Comparison of ENCODE assay signal across 8 cellular contexts in genomic region chr19:41261474-41262190, GRCh38. TPM values are rescaled to one million over a fixed set of nuclear protein-coding genes. Genes with fewer than 3 reads are reported as not detected.
DNase-seq lines count a peak whose midpoint lies in the region; ATAC-seq and TF ChIP-seq lines count a peak whose summit lies in the region.

No MANE protein-coding gene starts in this region.

- no peak overlapping the region for H2BK15ac ChIP-seq in H9 (ENCODE audit: low read depth, low read length)

- peaks cover 18% of the 10 kb centered on the region for H3K23me2 ChIP-seq in H9 (ENCODE audit: insufficient read length, low read depth, low read length, poor library complexity, severe bottlenecking)

- no peaks in the 10 kb centered on the region for H3K79me1 ChIP-seq in H9 (ENCODE audit: insufficient read depth, low read depth, low read length, poor library complexity, severe bottlenecking)

- H3K14ac ChIP-seq in H9 (ENCODE audit: insufficient read depth, low read length): no peak overlapping the region

- H3K9ac ChIP-seq in H9 (ENCODE audit: extremely low read depth, insufficient read length, low read length) (peak overlapping the region; percentile 1), skeletal muscle satellite cell (ENCODE audit: low read depth, low read length) (peak overlapping the region; percentile 70)

- H3K4me2 ChIP-seq in H9 (ENCODE audit: insufficient read depth, insufficient read length, low read length) (peak overlapping the region; percentile 83), skeletal muscle satellite cell (ENCODE audit: low read length) (peak overlapping the region; percentile 99)

- H2AK5ac ChIP-seq in H9 (ENCODE audit: insufficient read length, low read length): no peak overlapping the region

- no peak for ATAC-seq in activated CD8-positive, alpha-beta T cell treated with anti-CD3 and anti-CD28 coated beads, Interleukin-2, amount 10 ng/mL, durations not matched to agents 7 days and 5 days
- no peak for ATAC-seq in GM18868 (IDR thresholded peaks at IDR 0.05; ENCODE audit: unreplicated experiment)

- no peak overlapping the region for H3K18ac ChIP-seq in H9 (ENCODE audit: insufficient read length, low read depth, low read length)

- CTCF ChIA-PET in activated CD8-positive, alpha-beta T cell treated with anti-CD3 and anti-CD28 coated beads, Interleukin-2, amount 10 ng/mL, durations not matched to agents 7 days and 5 days (lab: Charles Lee): interaction anchor here (1.0 to 8.2 kb wide), 8 partner anchors 13 to 134 kb away, joined by 3 to 138 read pairs (median 4); no protein-coding TSS in a partner anchor
- CTCF ChIA-PET in HEK293T (lab: Yijun Ruan, JAX): interaction anchor here (1.0 to 1.5 kb wide), 2 partner anchors 19 to 57 kb away, joined by 4 to 6 read pairs; no protein-coding TSS in a partner anchor

- H2BK120ac ChIP-seq in H9 (ENCODE audit: low read depth, low read length, poor library complexity, severe bottlenecking): no peak overlapping the region

- no peak overlapping the region for H2BK12ac ChIP-seq in H9 (ENCODE audit: insufficient read length, low read depth, low read length)

- H3K27me3 ChIP-seq in H9 (ENCODE audit: insufficient read depth, low read length) (no peaks in the 10 kb centered on the region), skeletal muscle satellite cell (ENCODE audit: control insufficient read depth, insufficient read depth, low read length) (no peaks in the 10 kb centered on the region)

- H3K4me1 Mint-ChIP-seq in H9: peaks cover 19% of the 10 kb centered on the region in 2 experiments
- peaks cover 29% of the 10 kb centered on the region for H3K4me1 Mint-ChIP-seq in activated CD8-positive, alpha-beta T cell treated with anti-CD3 and anti-CD28 coated beads, Interleukin-2, amount 10 ng/mL, durations not matched to agents 7 days and 5 days (ENCODE audit: low read depth)
- peaks cover 16% of the 10 kb centered on the region for H3K4me1 Mint-ChIP-seq in glutamatergic neuron (ENCODE audit: low read depth, unreplicated experiment)

- POLR2A ChIA-PET in activated CD8-positive, alpha-beta T cell treated with anti-CD3 and anti-CD28 coated beads, Interleukin-2, amount 10 ng/mL, durations not matched to agents 7 days and 5 days (lab: Charles Lee): interaction anchor here (0.6 to 6.9 kb wide), 5 partner anchors 47 to 563 kb away, joined by 3 to 105 read pairs (median 13); partner anchors contain the start of gene CCDC97
- POLR2A ChIA-PET in HEK293T (lab: Yijun Ruan, JAX): interaction anchor here (1.3 to 4.5 kb wide), 4 partner anchors 37 to 178 kb away, joined by 3 to 48 read pairs (median 8); partner anchors contain the start of gene DMAC2

- H3K27me3 Mint-ChIP-seq in H9 (ENCODE audit: low read depth): peaks cover 1% of the 10 kb centered on the region; the same call in 1 of the 2 replicates
- H3K27me3 Mint-ChIP-seq in activated CD8-positive, alpha-beta T cell treated with anti-CD3 and anti-CD28 coated beads, Interleukin-2, amount 10 ng/mL, durations not matched to agents 7 days and 5 days (ENCODE audit: low read depth): peaks cover 2% of the 10 kb centered on the region
- H3K27me3 Mint-ChIP-seq in glutamatergic neuron (ENCODE audit: unreplicated experiment): peaks cover 9% of the 10 kb centered on the region

- H4K5ac ChIP-seq in H9 (ENCODE audit: insufficient read length, low read depth, low read length): no peak overlapping the region

- H4K8ac ChIP-seq in H9 (replicated peaks; ENCODE audit: insufficient read length, low read depth, low read length): no peak overlapping the region

- peaks cover 16% of the 10 kb centered on the region; the same call in 1 of the 2 replicates for H3K79me2 ChIP-seq in H9 (ENCODE audit: insufficient read depth, low read length)

- H2BK20ac ChIP-seq in H9 (ENCODE audit: low read depth, low read length, poor library complexity, severe bottlenecking): no peak overlapping the region

- H3K23ac ChIP-seq in H9 (ENCODE audit: insufficient read length, low read depth, low read length): no peak overlapping the region

- H3K4me3 ChIP-seq in skeletal muscle satellite cell (ENCODE audit: low read length): peak overlapping the region; percentile 68

- H2AFZ ChIP-seq in H9 (ENCODE audit: low read length): no peak overlapping the region

- no peaks in the 10 kb centered on the region for H4K20me1 ChIP-seq in H9 (ENCODE audit: control insufficient read depth, insufficient read depth, insufficient read length)

- H3K27ac Mint-ChIP-seq in H9 (peak overlapping the region in 1 of 3 experiments; percentile 26; a peak in 1 of 7 replicates), glutamatergic neuron (ENCODE audit: unreplicated experiment) (peak overlapping the region; percentile 97)
- peak overlapping the region; percentile 99 for H3K27ac Mint-ChIP-seq in activated CD8-positive, alpha-beta T cell treated with anti-CD3 and anti-CD28 coated beads, Interleukin-2, amount 10 ng/mL, durations not matched to agents 7 days and 5 days

- peaks cover 45% of the 10 kb centered on the region for H3K36me3 ChIP-seq in skeletal muscle satellite cell (ENCODE audit: insufficient read depth, low read length)

- H3K4ac ChIP-seq in H9 (ENCODE audit: low read depth, low read length): no peak overlapping the region

- H3K27ac ChIP-seq in H9 (ENCODE audit: insufficient read length, low read depth, low read length): no peak overlapping the region

- H3K4me3 Mint-ChIP-seq in H9 (peak overlapping the region; percentile 99 to 100), glutamatergic neuron (ENCODE audit: unreplicated experiment) (peak overlapping the region; percentile 94)
- H3K4me3 Mint-ChIP-seq in activated CD8-positive, alpha-beta T cell treated with anti-CD3 and anti-CD28 coated beads, Interleukin-2, amount 10 ng/mL, durations not matched to agents 7 days and 5 days: peak overlapping the region; percentile 82

- H3K4me1 ChIP-seq in H9 (ENCODE audit: insufficient read depth, low read length) (no peaks in the 10 kb centered on the region), skeletal muscle satellite cell (ENCODE audit: control insufficient read depth, insufficient read depth, low read length) (peaks cover 19% of the 10 kb centered on the region)

- H3T11ph ChIP-seq in H9 (ENCODE audit: low read length): no peak overlapping the region

- no peak overlapping the region for H4K91ac ChIP-seq in H9 (ENCODE audit: insufficient read length, low read depth, low read length)

- WGBS in H9 (ENCODE audit: extremely low coverage, insufficient read length, low lambda C conversion rate): no CpG with 5 or more reads among the region's 10 CpGs

- DNase-seq in H9 (no peak), glutamatergic neuron (no peak), HEK293T (ENCODE audit: extremely low spot score) (no peak), NCI-H1105 (lab: John Stamatoyannopoulos, UW) (no peak)
- DNase-seq in activated CD8-positive, alpha-beta T cell treated with anti-CD3 and anti-CD28 coated beads, Interleukin-2, amount 10 ng/mL, durations not matched to agents 7 days and 5 days: no peak
- DNase-seq in activated CD4-positive, CD25-positive, alpha-beta regulatory T cell treated with anti-CD3 and anti-CD28 coated beads, Interleukin-2, amount 50 U/mL, for 72 hours: no peak

- H3K36me3 Mint-ChIP-seq in H9 (ENCODE audit: insufficient read depth in 1 of 3, low read depth in 3 of 3): peaks cover 18 to 51% (median 37%) of the 10 kb centered on the region in 3 experiments
- peaks cover 16% of the 10 kb centered on the region for H3K36me3 Mint-ChIP-seq in activated CD8-positive, alpha-beta T cell treated with anti-CD3 and anti-CD28 coated beads, Interleukin-2, amount 10 ng/mL, durations not matched to agents 7 days and 5 days (ENCODE audit: low read depth)
- no peaks in the 10 kb centered on the region for H3K36me3 Mint-ChIP-seq in glutamatergic neuron (ENCODE audit: unreplicated experiment)

- no peak overlapping the region for H3K56ac ChIP-seq in H9 (ENCODE audit: insufficient read length, low read depth, low read length)

- TF ChIP-seq CTCF in H9 (conservative IDR thresholded peaks at IDR 0.05) (no peak), glutamatergic neuron (IDR thresholded peaks at IDR 0.05; ENCODE audit: partially characterized antibody, unreplicated experiment) (no peak)

- peaks cover 0 to 4% of the 10 kb centered on the region in 2 experiments; a peak in 2 of 5 replicates for H3K9me3 Mint-ChIP-seq in H9
- H3K9me3 Mint-ChIP-seq in activated CD8-positive, alpha-beta T cell treated with anti-CD3 and anti-CD28 coated beads, Interleukin-2, amount 10 ng/mL, durations not matched to agents 7 days and 5 days (ENCODE audit: insufficient read depth): no peaks in the 10 kb centered on the region
- peaks cover 20% of the 10 kb centered on the region for H3K9me3 Mint-ChIP-seq in glutamatergic neuron (ENCODE audit: unreplicated experiment)

- no peaks in the 10 kb centered on the region for H3K9me3 ChIP-seq in H9 (ENCODE audit: control insufficient read depth, low read depth, low read length)
- no peaks in the 10 kb centered on the region for H3K9me3 ChIP-seq in skeletal muscle satellite cell (replicated peaks; ENCODE audit: low read length)

- no peak overlapping the region for H2BK5ac ChIP-seq in H9 (ENCODE audit: insufficient read length, low read length)

TF ChIP-seq in HEK293T, 16 proteins besides CTCF, POLR2A, EP300 and RAD21:
- no peak for TF ChIP-seq HDGF (IDR thresholded peaks at IDR 0.05; ENCODE audit: borderline replicate concordance)
- TF ChIP-seq ZNF384 (IDR thresholded peaks at IDR 0.05): no peak
- no peak for TF ChIP-seq NFRKB (IDR thresholded peaks at IDR 0.05)
- TF ChIP-seq ELF4 (IDR thresholded peaks at IDR 0.05): no peak
- TF ChIP-seq FOXK2 (IDR thresholded peaks at IDR 0.05): no peak
- TF ChIP-seq L3MBTL2 (conservative IDR thresholded peaks at IDR 0.05): no peak
- no peak for TF ChIP-seq TARDBP (IDR thresholded peaks at IDR 0.05)
- TF ChIP-seq CTBP1 (IDR thresholded peaks at IDR 0.05; ENCODE audit: borderline replicate concordance): no peak
- TF ChIP-seq LEF1 (IDR thresholded peaks at IDR 0.05; ENCODE audit: borderline replicate concordance): no peak
- TF ChIP-seq ARNT (IDR thresholded peaks at IDR 0.05): no peak
- TF ChIP-seq SUZ12 (IDR thresholded peaks at IDR 0.05): no peak

RNA-seq across cellular contexts. Expression of gene HNRNPUL1, which starts 2.5 kb away (rescaled TPM):
- total RNA-seq in H9 (2021) (309 and 315 TPM in 2 replicates), glutamatergic neuron (ENCODE audit: unreplicated experiment) (201 TPM)
- total RNA-seq in activated CD8-positive, alpha-beta T cell treated with anti-CD3 and anti-CD28 coated beads, Interleukin-2, amount 10 ng/mL, durations not matched to agents 7 days and 5 days: 100 to 1,000 TPM; 332 to 340 TPM
- 85.6 and 97.1 TPM in 2 replicates for total RNA-seq in skeletal muscle satellite cell (2012; rRNA removed)

RNA-seq across cellular contexts. Expression of gene AXL, which starts 42.6 kb away (rescaled TPM):
- total RNA-seq in H9 (2021) (29.4 and 30.3 TPM in 2 replicates), glutamatergic neuron (ENCODE audit: unreplicated experiment) (not detected)
- total RNA-seq in activated CD8-positive, alpha-beta T cell treated with anti-CD3 and anti-CD28 coated beads, Interleukin-2, amount 10 ng/mL, durations not matched to agents 7 days and 5 days: not detected
- total RNA-seq in skeletal muscle satellite cell (2012; rRNA removed): 208 and 238 TPM in 2 replicates

RNA-seq across cellular contexts. Expression of gene CCDC97, which starts 48.3 kb away (rescaled TPM):
- total RNA-seq in H9 (2021) (37.2 and 39.4 TPM in 2 replicates), glutamatergic neuron (ENCODE audit: unreplicated experiment) (36.7 TPM)
- total RNA-seq in activated CD8-positive, alpha-beta T cell treated with anti-CD3 and anti-CD28 coated beads, Interleukin-2, amount 10 ng/mL, durations not matched to agents 7 days and 5 days: 10 to 100 TPM; 33.5 to 36.1 TPM
- total RNA-seq in skeletal muscle satellite cell (2012; rRNA removed): 5.8 and 6.6 TPM in 2 replicates

Comparison
In these comparisons a context has a peak if more than half of its experiments do, and no peak if none do; other contexts are left out.
1. RNA of gene AXL, which starts 42.6 kb away (total RNA-seq): 29.4 to 30.3 TPM in H9; not detected in glutamatergic neuron (single experiment) and not detected in activated CD8-positive, alpha-beta T cell treated with anti-CD3 and anti-CD28 coated beads, Interleukin-2, amount 10 ng/mL, durations not matched to agents 7 days and 5 days; every median in the first group is over 10 times any median in the second.
2. Peak in every context shown above with its lines, with median percentiles within 50 percentile points of each other: H3K4me3 Mint-ChIP-seq.